ENCODE assay signal across 11 cellular contexts in the genomic region with DNA sequence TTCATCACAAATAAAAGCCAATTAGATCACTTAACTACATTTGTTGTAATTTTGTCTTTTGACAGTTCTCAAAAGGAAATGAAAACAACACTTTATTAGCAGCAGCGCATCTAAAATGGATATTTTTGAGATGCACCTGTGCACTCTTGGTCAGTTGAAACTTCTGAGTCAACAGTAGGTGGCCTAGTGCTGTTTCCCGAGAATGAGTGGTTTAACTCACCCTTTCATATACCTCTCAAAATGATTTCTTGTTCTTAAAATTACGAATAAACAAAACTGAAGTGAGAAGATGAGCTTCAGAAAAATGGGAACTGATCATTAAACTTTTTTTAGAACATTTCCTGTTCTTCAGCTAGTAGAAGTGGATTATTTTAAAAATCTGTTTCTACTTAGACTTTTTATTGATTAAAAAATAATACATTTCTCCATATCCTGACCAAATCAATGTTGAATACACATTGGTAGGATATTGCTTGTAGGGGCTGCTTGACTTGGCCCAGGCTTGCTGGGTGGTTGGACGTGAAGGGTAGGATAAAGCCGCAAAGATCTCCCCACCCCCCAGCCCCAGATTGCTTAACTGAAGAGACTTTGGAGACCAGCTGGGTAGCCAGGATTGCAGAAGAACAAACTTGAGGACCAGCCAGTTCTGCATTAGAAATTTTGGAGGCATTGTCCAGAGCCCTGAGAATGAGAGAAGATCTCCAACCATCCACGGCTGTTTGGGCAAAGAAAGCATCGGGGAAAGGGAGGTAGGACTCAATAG. TPM values are rescaled to one million over a fixed set of nuclear protein-coding genes. Genes with fewer than 3 reads are reported as not detected.
A peak's percentile ranks its signal among the peaks of the same experiment; 100 is the strongest.
DNase-seq lines count a peak whose midpoint lies in the region; ATAC-seq and TF ChIP-seq lines count a peak whose summit lies in the region.
"Had no signal": no experiment of that assay in that cellular context is flagged by ENCODE, and none has a peak within 500 bp of the region (broad histone marks: within the 10 kb centered on the region; RNA-seq: fewer than 3 reads in every experiment).

No MANE protein-coding gene starts in this region.

- H3K4me3 ChIP-seq in neutrophil (ENCODE audit: low read depth in 1 of 2, low read length in 1 of 2), result no peak overlapping the region
- H3K4me3 ChIP-seq: left lung, skin epidermis had no signal

- peak overlapping the region; percentile 48 for H3K27ac ChIP-seq in neutrophil
- H3K27ac ChIP-seq: left lung had no signal

- no peak overlapping the region for H3K4me3 Mint-ChIP-seq in T-helper 2 cell treated with Interferon-gamma antibody and Interleukin-4, amounts not matched to agents 5 μg/mL and 100 μg/mL, for 36 hours
- H3K4me3 Mint-ChIP-seq: activated naive CD8-positive, alpha-beta T cell treated with anti-CD3 and anti-CD28 coated beads, Interleukin-2, amount 10 ng/mL, durations not matched to agents 7 days and 5 days had no signal

- no peaks in the 10 kb centered on the region for H3K27me3 Mint-ChIP-seq in T-helper 2 cell treated with Interferon-gamma antibody and Interleukin-4, amounts not matched to agents 5 μg/mL and 100 μg/mL, for 36 hours (ENCODE audit: low read depth)

- peaks cover 22% of the 10 kb centered on the region for H3K4me1 Mint-ChIP-seq in T-helper 2 cell treated with Interferon-gamma antibody and Interleukin-4, amounts not matched to agents 5 μg/mL and 100 μg/mL, for 36 hours (ENCODE audit: low read depth)

- TF ChIP-seq CTCF in neutrophil (IDR thresholded peaks at IDR 0.05), result no peak

- no peak overlapping the region for H3K27ac Mint-ChIP-seq in T-helper 2 cell treated with Interferon-gamma antibody and Interleukin-4, amounts not matched to agents 5 μg/mL and 100 μg/mL, for 36 hours
- H3K27ac Mint-ChIP-seq: activated naive CD8-positive, alpha-beta T cell treated with anti-CD3 and anti-CD28 coated beads, Interleukin-2, amount 10 ng/mL, durations not matched to agents 7 days and 5 days had no signal

- H3K4me1 ChIP-seq in neutrophil (ENCODE audit: control insufficient read depth in 1 of 2, insufficient read depth in 1 of 2, low read depth in 1 of 2, low read length in 1 of 2), result peaks cover 26 to 29% of the 10 kb centered on the region in 2 experiments

- ATAC-seq in GM18867 (IDR thresholded peaks at IDR 0.05; ENCODE audit: unreplicated experiment) (peak; percentile 78), GM21737 (IDR thresholded peaks at IDR 0.05; ENCODE audit: unreplicated experiment) (peak; percentile 67), HG03460 (IDR thresholded peaks at IDR 0.05; ENCODE audit: unreplicated experiment) (peak; percentile 78)
- ATAC-seq: left lung had no signal

- H3K36me3 ChIP-seq in neutrophil, result no peaks in the 10 kb centered on the region
- H3K36me3 ChIP-seq: left lung had no signal

- H3K9me3 ChIP-seq in neutrophil, result no peaks in the 10 kb centered on the region
- H3K9me3 ChIP-seq: left lung had no signal

- no peaks in the 10 kb centered on the region for H3K27me3 ChIP-seq in neutrophil
- H3K27me3 ChIP-seq: left lung had no signal

- no peaks in the 10 kb centered on the region for H3K36me3 Mint-ChIP-seq in T-helper 2 cell treated with Interferon-gamma antibody and Interleukin-4, amounts not matched to agents 5 μg/mL and 100 μg/mL, for 36 hours (ENCODE audit: low read depth)
- H3K36me3 Mint-ChIP-seq: activated naive CD8-positive, alpha-beta T cell treated with anti-CD3 and anti-CD28 coated beads, Interleukin-2, amount 10 ng/mL, durations not matched to agents 7 days and 5 days had no signal

- H3K9me3 Mint-ChIP-seq in T-helper 2 cell treated with Interferon-gamma antibody and Interleukin-4, amounts not matched to agents 5 μg/mL and 100 μg/mL, for 36 hours, result no peaks in the 10 kb centered on the region
- H3K9me3 Mint-ChIP-seq: activated naive CD8-positive, alpha-beta T cell treated with anti-CD3 and anti-CD28 coated beads, Interleukin-2, amount 10 ng/mL, durations not matched to agents 7 days and 5 days had no signal

- DNase-seq in dermis blood vessel endothelial cell, result no peak
- DNase-seq in activated effector memory CD4-positive, alpha-beta T cell treated with anti-CD3 and anti-CD28 coated beads, Interleukin-2, amount 50 U/mL, for 16 hours, result no peak
- DNase-seq in T-helper 2 cell treated with Interferon-gamma antibody and Interleukin-4, amounts not matched to agents 5 μg/mL and 100 μg/mL, for 36 hours (ENCODE audit: low spot score), result no peak
- DNase-seq: activated naive CD8-positive, alpha-beta T cell treated with anti-CD3 and anti-CD28 coated beads, Interleukin-2, amount 10 ng/mL, durations not matched to agents 7 days and 5 days; left lung; NCI-H1105 treated with DMSO at 0.1 percent for 48 hours had no signal

RNA-seq across cellular contexts. Expression of a gene that starts 22.3 kb away (rescaled TPM):
- 75.9 and 91.6 TPM in 2 replicates for total RNA-seq in dermis blood vessel endothelial cell
